ENCODE assay signal across 30 cellular contexts in genomic region chr1:228145498-228146425, GRCh38. TPM values are rescaled to one million over a fixed set of nuclear protein-coding genes. Genes with fewer than 3 reads are reported as not detected.
DNase-seq lines count a peak whose midpoint lies in the region; ATAC-seq and TF ChIP-seq lines count a peak whose summit lies in the region.
"Had no signal": no experiment of that assay in that cellular context is flagged by ENCODE, and none has a peak within 500 bp of the region (broad histone marks: within the 10 kb centered on the region; RNA-seq: fewer than 3 reads in every experiment).

No MANE protein-coding gene starts in this region.

- intact Hi-C loops in testis (cut with DNase I; ENCODE audit: low total_unique reads) = no loop called here

- H3K4me1 Mint-ChIP-seq in chondrocyte (ENCODE audit: low read depth) = peaks cover 32% of the 10 kb centered on the region

- H3K9me3 Mint-ChIP-seq in chondrocyte (ENCODE audit: low read depth) = no peaks in the 10 kb centered on the region
- H3K9me3 Mint-ChIP-seq: mesothelial cell of epicardium, nephron had no signal

- TF ChIP-seq POLR2A in testis (IDR thresholded peaks at IDR 0.05) = no peak

- 73 to 76% methylated on average over 16 to 29 of the region's 30 CpGs for whole genome bisulfite sequencing in testis, 2 donors

- H3K9me3 ChIP-seq in testis = no peaks in the 10 kb centered on the region
- H3K9me3 ChIP-seq: gastrocnemius medialis, left ventricle myocardium inferior, MG63, right lobe of liver, transverse colon had no signal

- no peak overlapping the region for H3K4me3 ChIP-seq in testis
- H3K4me3 ChIP-seq: gastrocnemius medialis, left ventricle myocardium inferior, MG63, right lobe of liver, transverse colon had no signal

- DNase-seq in activated effector memory CD4-positive, alpha-beta T cell treated with anti-CD3 and anti-CD28 coated beads, Interleukin-2, amount 50 U/mL, for 16 hours = peak; percentile 61
- no peak for DNase-seq in activated effector memory CD4-positive, alpha-beta T cell treated with Interleukin-2 at 50 U/mL for 16 hours
- DNase-seq in HUDEP-2 (lab: John Stamatoyannopoulos, UW; ENCODE audit: unreplicated experiment in 76 of 76) (peak in 71 of 76 experiments; percentile 13 to 85 (median 60)), chondrocyte (ENCODE audit: low spot score) (peak; percentile 92), testis (peak; percentile 34), germinal center (ENCODE audit: low spot score) (no peak), AML-193 (lab: John Stamatoyannopoulos, UW) (no peak)
- DNase-seq: activated CD4-positive, alpha-beta T cell treated with anti-CD3 and anti-CD28 coated beads, Interleukin-2, amount 50 U/mL, for 48 hours; activated gamma-delta T cell treated with Interleukin-2 at 50 U/mL for 16 hours; amniotic stem cell; Calu3; cortex of kidney; gastrocnemius medialis; HCEC 1CT; hypothalamus; left ventricle myocardium inferior; MG63; NCI-H1417; NCI-H2081 treated with DMSO at 0.1 percent for 48 hours; NCI-H446; OCI-M1; stimulated activated naive CD8-positive, alpha-beta T cell treated with anti-CD3 and anti-CD28 coated beads, Interleukin-15, Interleukin-2, amounts not matched to agents 100 U/mL and 50 U/mL, for 24 hours; T-helper 9 cell; transverse colon had no signal

- no peak for TF ChIP-seq CTCF in chondrocyte (IDR thresholded peaks at IDR 0.05)
- TF ChIP-seq CTCF in testis (IDR thresholded peaks at IDR 0.05) = no peak

- no peaks in the 10 kb centered on the region for H3K36me3 ChIP-seq in testis (ENCODE audit: low read depth, missing control alignments)
- H3K36me3 ChIP-seq: transverse colon had no signal

- no peaks in the 10 kb centered on the region for H3K36me3 Mint-ChIP-seq in chondrocyte (ENCODE audit: low read depth)
- H3K36me3 Mint-ChIP-seq: mesothelial cell of epicardium had no signal

- H3K4me1 ChIP-seq in testis = peaks cover 81% of the 10 kb centered on the region

- no peaks in the 10 kb centered on the region for H3K27me3 ChIP-seq in testis
- H3K27me3 ChIP-seq: gastrocnemius medialis, MG63, right lobe of liver, transverse colon had no signal

- H3K27me3 Mint-ChIP-seq in chondrocyte (ENCODE audit: low read depth) = no peaks in the 10 kb centered on the region

- H3K27ac Mint-ChIP-seq in chondrocyte (ENCODE audit: unreplicated experiment) = no peak overlapping the region
- H3K27ac Mint-ChIP-seq: mesothelial cell of epicardium, nephron had no signal

- no peak for ATAC-seq in HG03139 (IDR thresholded peaks at IDR 0.05; ENCODE audit: unreplicated experiment)
- ATAC-seq: gastrocnemius medialis; right lobe of liver; Right ventricle myocardium inferior; stimulated activated naive CD8-positive, alpha-beta T cell treated with anti-CD3 and anti-CD28 coated beads, Interleukin-15, Interleukin-2, amounts not matched to agents 100 U/mL and 50 U/mL, for 24 hours had no signal

- no peak overlapping the region for H3K4me3 Mint-ChIP-seq in chondrocyte (ENCODE audit: unreplicated experiment)
- H3K4me3 Mint-ChIP-seq: mesothelial cell of epicardium had no signal

- peak overlapping the region; percentile 41 to 68 for H3K27ac ChIP-seq in testis
- H3K27ac ChIP-seq: gastrocnemius medialis, left ventricle myocardium inferior, parathyroid adenoma, right lobe of liver, transverse colon had no signal

RNA-seq across cellular contexts. Expression of gene GJC2, which starts 4.0 kb away (rescaled TPM):
- total RNA-seq in chondrocyte (1.5 to 2.0 TPM (median 1.8 TPM) in 3 replicates), testis (1 to 10 TPM; 2.0 to 4.2 TPM)
- 2.6 TPM for polyA plus RNA-seq in testis (ENCODE audit: insufficient read depth, low read depth, low replicate concordance)

RNA-seq across cellular contexts. Expression of gene GUK1, which starts 5.7 kb away (rescaled TPM):
- total RNA-seq in chondrocyte (155 to 196 TPM (median 189 TPM) in 3 replicates), testis (100 to 1,000 TPM; 298 to 343 TPM)
- 236 TPM for polyA plus RNA-seq in testis (ENCODE audit: insufficient read depth, low read depth, low replicate concordance)

RNA-seq across cellular contexts. Expression of gene IBA57, which starts 19.8 kb away (rescaled TPM):
- total RNA-seq in chondrocyte (5.2 to 7.7 TPM (median 5.9 TPM) in 3 replicates), testis (10 to 100 TPM; 16.0 to 23.2 TPM)
- polyA plus RNA-seq in testis (ENCODE audit: insufficient read depth, low read depth, low replicate concordance) = 21.0 TPM

RNA-seq across cellular contexts. Expression of gene MRPL55, which starts 36.7 kb away (rescaled TPM):
- 45.4 to 75.6 TPM (median 48.6 TPM) in 3 replicates for total RNA-seq in chondrocyte
- total RNA-seq in testis = 100 to 1,000 TPM; 102 to 121 TPM
- 63.1 TPM for polyA plus RNA-seq in testis (ENCODE audit: insufficient read depth, low read depth, low replicate concordance)

RNA-seq across cellular contexts. Expression of gene C1orf35, which starts 42.6 kb away (rescaled TPM):
- 12.9 to 15.1 TPM (median 13.3 TPM) in 3 replicates for total RNA-seq in chondrocyte
- 10 to 100 TPM; 19.4 to 25.0 TPM for total RNA-seq in testis
- polyA plus RNA-seq in testis (ENCODE audit: insufficient read depth, low read depth, low replicate concordance) = 11.3 TPM

Comparison
In these comparisons a context has a peak if more than half of its experiments do, and no peak if none do; other contexts are left out.
1. DNase-seq: peak in activated effector memory CD4-positive, alpha-beta T cell treated with anti-CD3 and anti-CD28 coated beads, Interleukin-2, amount 50 U/mL, for 16 hours (single experiment), HUDEP-2 (71 of 76), chondrocyte (single experiment) and testis (single experiment); none in activated effector memory CD4-positive, alpha-beta T cell treated with Interleukin-2 at 50 U/mL for 16 hours (single experiment), germinal center (single experiment) and AML-193 (0 of 2).